Comparison of ENCODE assay signal across 1 cellular context in the genomic region with DNA sequence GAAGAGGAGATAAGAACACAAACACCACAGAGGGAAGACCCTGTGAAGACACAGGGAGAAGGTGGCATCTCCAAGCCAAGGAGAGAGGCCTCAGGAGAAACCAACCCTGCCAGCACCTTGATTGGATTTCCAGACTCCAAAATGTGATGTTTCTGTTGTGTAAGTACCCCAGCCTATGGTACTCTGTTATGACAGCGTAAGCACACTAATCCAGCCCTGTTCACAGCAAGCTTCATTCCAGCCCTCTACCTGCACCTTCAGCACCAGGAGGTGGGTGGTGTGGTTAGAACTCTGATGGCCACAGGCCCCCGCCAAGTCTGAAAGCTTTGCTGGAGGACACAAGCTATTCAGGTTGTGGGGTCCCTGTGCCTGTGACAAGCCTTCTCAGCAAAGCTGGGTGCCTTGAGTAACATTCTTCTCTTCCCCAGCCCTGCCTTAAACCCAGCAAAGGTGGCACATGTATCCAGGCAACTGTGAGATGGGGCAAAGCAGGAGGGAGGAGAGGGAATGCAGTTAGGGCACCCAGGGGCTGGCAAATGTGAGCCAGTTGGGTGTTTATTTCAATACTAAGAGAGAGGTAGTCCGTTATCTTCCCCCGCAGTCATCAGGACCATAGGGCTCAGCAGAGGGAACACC.
TF ChIP-seq lines count a peak whose summit lies in the region.

No MANE protein-coding gene starts in this region.

TF ChIP-seq in HepG2, 621 proteins besides CTCF, POLR2A, EP300 and RAD21:
- TF ChIP-seq RFX5 (IDR thresholded peaks at IDR 0.05; ENCODE audit: low read depth, low read length) (no peak), ZNF788 (CRISPR knock-in tag; IDR thresholded peaks at IDR 0.05; ENCODE audit: borderline replicate concordance) (no peak), GATAD2A (CRISPR knock-in tag; IDR thresholded peaks at IDR 0.05) (no peak), ZNF557 (CRISPR knock-in tag; IDR thresholded peaks at IDR 0.05) (no peak), KDM3A (CRISPR knock-in tag; IDR thresholded peaks at IDR 0.05; ENCODE audit: low read depth) (no peak), ATM (IDR thresholded peaks at IDR 0.05; ENCODE audit: borderline replicate concordance) (no peak), ONECUT2 (CRISPR knock-in tag; IDR thresholded peaks at IDR 0.05) (no peak), ZFP1 (CRISPR knock-in tag; IDR thresholded peaks at IDR 0.05) (no peak), NR2F1 (CRISPR knock-in tag; IDR thresholded peaks at IDR 0.05) (no peak), RBFOX2 (IDR thresholded peaks at IDR 0.05; ENCODE audit: low read depth, low read length) (no peak), ZZZ3 (CRISPR knock-in tag; IDR thresholded peaks at IDR 0.05; ENCODE audit: borderline replicate concordance) (no peak), IKZF4 (CRISPR knock-in tag; IDR thresholded peaks at IDR 0.05; ENCODE audit: borderline replicate concordance, low read depth, not compliant biosample characterization) (no peak), ZNF296 (CRISPR knock-in tag; conservative IDR thresholded peaks at IDR 0.05) (no peak)
- TF ChIP-seq, protein P1, sequence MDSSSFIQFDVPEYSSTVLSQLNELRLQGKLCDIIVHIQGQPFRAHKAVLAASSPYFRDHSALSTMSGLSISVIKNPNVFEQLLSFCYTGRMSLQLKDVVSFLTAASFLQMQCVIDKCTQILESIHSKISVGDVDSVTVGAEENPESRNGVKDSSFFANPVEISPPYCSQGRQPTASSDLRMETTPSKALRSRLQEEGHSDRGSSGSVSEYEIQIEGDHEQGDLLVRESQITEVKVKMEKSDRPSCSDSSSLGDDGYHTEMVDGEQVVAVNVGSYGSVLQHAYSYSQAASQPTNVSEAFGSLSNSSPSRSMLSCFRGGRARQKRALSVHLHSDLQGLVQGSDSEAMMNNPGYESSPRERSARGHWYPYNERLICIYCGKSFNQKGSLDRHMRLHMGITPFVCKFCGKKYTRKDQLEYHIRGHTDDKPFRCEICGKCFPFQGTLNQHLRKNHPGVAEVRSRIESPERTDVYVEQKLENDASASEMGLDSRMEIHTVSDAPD (CRISPR knock-in tag; IDR thresholded peaks at IDR 0.05): no peak
- TF ChIP-seq, protein P2, sequence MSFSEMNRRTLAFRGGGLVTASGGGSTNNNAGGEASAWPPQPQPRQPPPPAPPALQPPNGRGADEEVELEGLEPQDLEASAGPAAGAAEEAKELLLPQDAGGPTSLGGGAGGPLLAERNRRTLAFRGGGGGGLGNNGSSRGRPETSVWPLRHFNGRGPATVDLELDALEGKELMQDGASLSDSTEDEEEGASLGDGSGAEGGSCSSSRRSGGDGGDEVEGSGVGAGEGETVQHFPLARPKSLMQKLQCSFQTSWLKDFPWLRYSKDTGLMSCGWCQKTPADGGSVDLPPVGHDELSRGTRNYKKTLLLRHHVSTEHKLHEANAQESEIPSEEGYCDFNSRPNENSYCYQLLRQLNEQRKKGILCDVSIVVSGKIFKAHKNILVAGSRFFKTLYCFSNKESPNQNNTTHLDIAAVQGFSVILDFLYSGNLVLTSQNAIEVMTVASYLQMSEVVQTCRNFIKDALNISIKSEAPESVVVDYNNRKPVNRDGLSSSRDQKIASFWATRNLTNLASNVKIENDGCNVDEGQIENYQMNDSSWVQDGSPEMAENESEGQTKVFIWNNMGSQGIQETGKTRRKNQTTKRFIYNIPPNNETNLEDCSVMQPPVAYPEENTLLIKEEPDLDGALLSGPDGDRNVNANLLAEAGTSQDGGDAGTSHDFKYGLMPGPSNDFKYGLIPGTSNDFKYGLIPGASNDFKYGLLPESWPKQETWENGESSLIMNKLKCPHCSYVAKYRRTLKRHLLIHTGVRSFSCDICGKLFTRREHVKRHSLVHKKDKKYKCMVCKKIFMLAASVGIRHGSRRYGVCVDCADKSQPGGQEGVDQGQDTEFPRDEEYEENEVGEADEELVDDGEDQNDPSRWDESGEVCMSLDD (CRISPR knock-in tag; IDR thresholded peaks at IDR 0.05; ENCODE audit: borderline replicate concordance): no peak
- TF ChIP-seq, protein P3, sequence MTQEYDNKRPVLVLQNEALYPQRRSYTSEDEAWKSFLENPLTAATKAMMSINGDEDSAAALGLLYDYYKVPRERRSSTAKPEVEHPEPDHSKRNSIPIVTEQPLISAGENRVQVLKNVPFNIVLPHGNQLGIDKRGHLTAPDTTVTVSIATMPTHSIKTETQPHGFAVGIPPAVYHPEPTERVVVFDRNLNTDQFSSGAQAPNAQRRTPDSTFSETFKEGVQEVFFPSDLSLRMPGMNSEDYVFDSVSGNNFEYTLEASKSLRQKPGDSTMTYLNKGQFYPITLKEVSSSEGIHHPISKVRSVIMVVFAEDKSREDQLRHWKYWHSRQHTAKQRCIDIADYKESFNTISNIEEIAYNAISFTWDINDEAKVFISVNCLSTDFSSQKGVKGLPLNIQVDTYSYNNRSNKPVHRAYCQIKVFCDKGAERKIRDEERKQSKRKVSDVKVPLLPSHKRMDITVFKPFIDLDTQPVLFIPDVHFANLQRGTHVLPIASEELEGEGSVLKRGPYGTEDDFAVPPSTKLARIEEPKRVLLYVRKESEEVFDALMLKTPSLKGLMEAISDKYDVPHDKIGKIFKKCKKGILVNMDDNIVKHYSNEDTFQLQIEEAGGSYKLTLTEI (CRISPR knock-in tag; conservative IDR thresholded peaks at IDR 0.05): no peak
- TF ChIP-seq, protein P4, sequence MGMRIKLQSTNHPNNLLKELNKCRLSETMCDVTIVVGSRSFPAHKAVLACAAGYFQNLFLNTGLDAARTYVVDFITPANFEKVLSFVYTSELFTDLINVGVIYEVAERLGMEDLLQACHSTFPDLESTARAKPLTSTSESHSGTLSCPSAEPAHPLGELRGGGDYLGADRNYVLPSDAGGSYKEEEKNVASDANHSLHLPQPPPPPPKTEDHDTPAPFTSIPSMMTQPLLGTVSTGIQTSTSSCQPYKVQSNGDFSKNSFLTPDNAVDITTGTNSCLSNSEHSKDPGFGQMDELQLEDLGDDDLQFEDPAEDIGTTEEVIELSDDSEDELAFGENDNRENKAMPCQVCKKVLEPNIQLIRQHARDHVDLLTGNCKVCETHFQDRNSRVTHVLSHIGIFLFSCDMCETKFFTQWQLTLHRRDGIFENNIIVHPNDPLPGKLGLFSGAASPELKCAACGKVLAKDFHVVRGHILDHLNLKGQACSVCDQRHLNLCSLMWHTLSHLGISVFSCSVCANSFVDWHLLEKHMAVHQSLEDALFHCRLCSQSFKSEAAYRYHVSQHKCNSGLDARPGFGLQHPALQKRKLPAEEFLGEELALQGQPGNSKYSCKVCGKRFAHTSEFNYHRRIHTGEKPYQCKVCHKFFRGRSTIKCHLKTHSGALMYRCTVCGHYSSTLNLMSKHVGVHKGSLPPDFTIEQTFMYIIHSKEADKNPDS (CRISPR knock-in tag; IDR thresholded peaks at IDR 0.05): no peak
